In the genomic region with DNA sequence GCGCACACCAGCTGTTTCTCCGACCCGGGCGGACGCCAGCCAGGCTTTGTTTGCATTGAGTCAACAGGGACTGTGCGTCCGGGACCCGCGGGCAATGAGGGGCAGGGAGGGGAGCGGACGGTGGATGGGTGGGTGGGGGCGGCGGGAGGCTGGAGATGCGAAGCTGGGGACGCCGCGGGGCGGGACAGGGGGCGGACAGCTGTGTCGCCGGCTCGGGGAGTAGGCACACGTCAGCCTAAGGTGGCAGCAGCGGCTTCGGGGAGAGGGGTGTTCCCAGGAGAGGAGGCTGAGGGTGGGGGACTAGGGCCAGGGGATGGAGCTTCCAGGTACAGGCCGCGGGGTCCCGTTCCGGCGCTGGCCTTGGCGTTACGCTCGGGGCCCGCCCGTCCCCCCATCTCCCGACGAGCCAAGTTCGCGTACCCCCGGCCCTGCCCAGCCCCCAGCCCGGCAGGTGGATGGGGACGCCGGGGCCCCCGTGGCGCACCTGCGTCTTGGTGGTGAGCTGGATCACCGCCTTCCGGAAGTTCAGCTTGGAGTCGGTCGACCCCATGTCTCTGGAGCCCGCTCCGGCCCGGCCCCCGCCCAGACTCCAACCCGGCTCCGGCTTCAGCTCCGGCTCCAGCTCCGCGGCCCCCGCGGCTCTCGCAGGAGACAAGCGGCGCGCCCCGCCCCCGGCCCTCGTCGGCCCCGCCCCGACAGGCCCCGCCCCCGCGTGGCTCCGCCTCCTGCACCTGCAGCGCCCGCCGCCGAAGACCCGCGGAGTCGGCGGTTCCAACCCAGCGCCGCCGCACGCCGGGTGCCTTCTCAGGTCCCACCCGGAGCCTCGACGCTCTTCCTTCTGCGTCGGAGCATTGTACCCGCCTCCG, we compare ENCODE assay signal across 1 cellular context.
A peak's percentile ranks its signal among the peaks of the same experiment; 100 is the strongest.
TF ChIP-seq lines count a peak whose summit lies in the region.

A gene with protein sequence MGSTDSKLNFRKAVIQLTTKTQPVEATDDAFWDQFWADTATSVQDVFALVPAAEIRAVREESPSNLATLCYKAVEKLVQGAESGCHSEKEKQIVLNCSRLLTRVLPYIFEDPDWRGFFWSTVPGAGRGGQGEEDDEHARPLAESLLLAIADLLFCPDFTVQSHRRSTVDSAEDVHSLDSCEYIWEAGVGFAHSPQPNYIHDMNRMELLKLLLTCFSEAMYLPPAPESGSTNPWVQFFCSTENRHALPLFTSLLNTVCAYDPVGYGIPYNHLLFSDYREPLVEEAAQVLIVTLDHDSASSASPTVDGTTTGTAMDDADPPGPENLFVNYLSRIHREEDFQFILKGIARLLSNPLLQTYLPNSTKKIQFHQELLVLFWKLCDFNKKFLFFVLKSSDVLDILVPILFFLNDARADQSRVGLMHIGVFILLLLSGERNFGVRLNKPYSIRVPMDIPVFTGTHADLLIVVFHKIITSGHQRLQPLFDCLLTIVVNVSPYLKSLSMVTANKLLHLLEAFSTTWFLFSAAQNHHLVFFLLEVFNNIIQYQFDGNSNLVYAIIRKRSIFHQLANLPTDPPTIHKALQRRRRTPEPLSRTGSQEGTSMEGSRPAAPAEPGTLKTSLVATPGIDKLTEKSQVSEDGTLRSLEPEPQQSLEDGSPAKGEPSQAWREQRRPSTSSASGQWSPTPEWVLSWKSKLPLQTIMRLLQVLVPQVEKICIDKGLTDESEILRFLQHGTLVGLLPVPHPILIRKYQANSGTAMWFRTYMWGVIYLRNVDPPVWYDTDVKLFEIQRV (minus strand): TSS at position 653 of the 866 bp plus-strand sequence. CDS start 103 bp downstream, at position 550.

TF ChIP-seq in neural cell, 6 proteins besides CTCF, POLR2A, EP300 and RAD21 (continued from another document):
- TF ChIP-seq REST (IDR thresholded peaks at IDR 0.05; ENCODE audit: borderline replicate concordance): peak; percentile 20
- peak; percentile 63 for TF ChIP-seq POLR2AphosphoS5 (IDR thresholded peaks at IDR 0.05)
